Comparison of ENCODE assay signal across 13 cellular contexts in genomic region chr2:109285244-109285651, GRCh38.
A peak's percentile ranks its signal among the peaks of the same experiment; 100 is the strongest.
DNase-seq lines count a peak whose midpoint lies in the region; ATAC-seq and TF ChIP-seq lines count a peak whose summit lies in the region.
"Had no signal": no experiment of that assay in that cellular context is flagged by ENCODE, and none has a peak within 500 bp of the region (broad histone marks: within the 10 kb centered on the region; RNA-seq: fewer than 3 reads in every experiment).

No MANE protein-coding gene starts in this region.

- TF ChIP-seq CTCF in astrocyte of the spinal cord (IDR thresholded peaks at IDR 0.05; ENCODE audit: low read depth, low read length): no peak

- H3K27me3 ChIP-seq in Karpas-422 (ENCODE audit: low read length) (no peaks in the 10 kb centered on the region), skeletal muscle tissue (ENCODE audit: control insufficient read depth in 3 of 3, insufficient read depth in 3 of 3, low read length in 3 of 3) (no peaks in the 10 kb centered on the region)

- H2AFZ ChIP-seq in Karpas-422 (ENCODE audit: low read length): no peak overlapping the region

- no peaks in the 10 kb centered on the region for H4K20me1 ChIP-seq in Karpas-422 (ENCODE audit: insufficient read depth, low read depth, low read length)

- intact Hi-C loops in left cardiac atrium (cut with DNase I): loop anchor here in 1 of 2 donors (5.0 kb wide), 1 partner anchor 227 kb away; no protein-coding TSS in a partner anchor

- H3K9me3 Mint-ChIP-seq in activated T-cell treated with anti-CD3 and anti-CD28 coated beads, Interleukin-2, amount 50 U/mL, for 4 hours: no peaks in the 10 kb centered on the region
- H3K9me3 Mint-ChIP-seq: activated CD8-positive, alpha-beta T cell treated with anti-CD3 and anti-CD28 coated beads for 36 hours had no signal

- H3K9me2 ChIP-seq in Karpas-422 (replicated peaks; ENCODE audit: insufficient read depth, low read length): no peaks in the 10 kb centered on the region

- peak overlapping the region; percentile 4 for H3K4me2 ChIP-seq in Karpas-422 (ENCODE audit: low read depth, low read length, poor library complexity, severe bottlenecking)

- H3K36me3 Mint-ChIP-seq in activated T-cell treated with anti-CD3 and anti-CD28 coated beads, Interleukin-2, amount 50 U/mL, for 4 hours (ENCODE audit: insufficient read depth): no peaks in the 10 kb centered on the region

- ATAC-seq in left cardiac atrium: peak; percentile 6 to 26
- no peak for ATAC-seq in activated T-cell treated with anti-CD3 and anti-CD28 coated beads, Interleukin-2, amount 50 U/mL, for 4 hours
- ATAC-seq: activated CD8-positive, alpha-beta T cell treated with anti-CD3 and anti-CD28 coated beads for 36 hours had no signal

- no peaks in the 10 kb centered on the region for H3K27me3 Mint-ChIP-seq in activated T-cell treated with anti-CD3 and anti-CD28 coated beads, Interleukin-2, amount 50 U/mL, for 4 hours (ENCODE audit: low read depth)
- H3K27me3 Mint-ChIP-seq: activated CD8-positive, alpha-beta T cell treated with anti-CD3 and anti-CD28 coated beads for 36 hours had no signal

- no peaks in the 10 kb centered on the region for H3K4me1 Mint-ChIP-seq in activated T-cell treated with anti-CD3 and anti-CD28 coated beads, Interleukin-2, amount 50 U/mL, for 4 hours (ENCODE audit: low read depth)

- no peak overlapping the region for H3K4me3 Mint-ChIP-seq in activated T-cell treated with anti-CD3 and anti-CD28 coated beads, Interleukin-2, amount 50 U/mL, for 4 hours
- H3K4me3 Mint-ChIP-seq: activated CD8-positive, alpha-beta T cell treated with anti-CD3 and anti-CD28 coated beads for 36 hours; H9 had no signal

- H3K4me3 ChIP-seq in Karpas-422 (ENCODE audit: low read length) (no peak overlapping the region), astrocyte of the spinal cord (ENCODE audit: low read depth, low read length) (no peak overlapping the region), skeletal muscle tissue (ENCODE audit: low read length in 3 of 3) (peak overlapping the region in 2 of 3 donors; percentile 2 to 6)

- H3K9ac ChIP-seq in Karpas-422 (ENCODE audit: low read length) (no peak overlapping the region), skeletal muscle tissue (ENCODE audit: low read depth in 1 of 3, low read length in 3 of 3) (peak overlapping the region in 2 of 3 donors; percentile 60)

- DNase-seq in Karpas-422: peak; percentile 48
- peak; percentile 90 for DNase-seq in astrocyte of the spinal cord (ENCODE audit: low read depth, low spot score)
- DNase-seq in left cardiac atrium: no peak
- DNase-seq in NCI-H526 (lab: John Stamatoyannopoulos, UW): no peak
- no peak for DNase-seq in SHP77 treated with DMSO at 0.1 percent for 48 hours (lab: John Stamatoyannopoulos, UW)
- no peak for DNase-seq in activated T-cell treated with anti-CD3 and anti-CD28 coated beads, Interleukin-2, amount 50 U/mL, for 4 hours
- DNase-seq: activated CD8-positive, alpha-beta T cell treated with anti-CD3 and anti-CD28 coated beads for 36 hours; activated effector memory CD4-positive, alpha-beta T cell treated with anti-CD3 and anti-CD28 coated beads, Interleukin-2, amount 50 U/mL, for 16 hours; erythroblast; H9; NCI-H1092; T1000 had no signal

- H3K79me2 ChIP-seq in Karpas-422 (ENCODE audit: low read length): no peaks in the 10 kb centered on the region

- H3K9me3 ChIP-seq in Karpas-422 (ENCODE audit: low read length): no peaks in the 10 kb centered on the region
- H3K9me3 ChIP-seq in skeletal muscle tissue (ENCODE audit: control insufficient read depth in 3 of 3, low read length in 3 of 3): no peaks in the 10 kb centered on the region

- H3K4me1 ChIP-seq in Karpas-422 (ENCODE audit: low read length): peaks cover 63% of the 10 kb centered on the region
- H3K4me1 ChIP-seq in skeletal muscle tissue (ENCODE audit: control insufficient read depth in 3 of 3, insufficient read depth in 3 of 3, low read length in 3 of 3): peaks cover 29 to 63% (median 60%) of the 10 kb centered on the region in 3 donors

- no peaks in the 10 kb centered on the region for H3K36me3 ChIP-seq in Karpas-422 (ENCODE audit: insufficient read depth, low read length)
- H3K36me3 ChIP-seq in skeletal muscle tissue (ENCODE audit: control insufficient read depth in 3 of 3, insufficient read depth in 3 of 3, low read length in 3 of 3): no peaks in the 10 kb centered on the region

- no peak overlapping the region for H3K27ac ChIP-seq in Karpas-422 (ENCODE audit: low read length)
- no peak overlapping the region for H3K27ac ChIP-seq in skeletal muscle tissue (ENCODE audit: low read depth, low read length)

- in situ Hi-C loops in astrocyte of the spinal cord (cut with HindIII; ENCODE audit: low sequenced_read_pairs): no loop called here

Comparison
In these comparisons a context has a peak if more than half of its experiments do, and no peak if none do; other contexts are left out.
1. DNase-seq: peak in Karpas-422 (single experiment) and astrocyte of the spinal cord (single experiment); none in left cardiac atrium (single experiment), NCI-H526 (0 of 2), SHP77 treated with DMSO at 0.1 percent for 48 hours (single experiment) and activated T-cell treated with anti-CD3 and anti-CD28 coated beads, Interleukin-2, amount 50 U/mL, for 4 hours (single experiment).
2. H3K4me3 ChIP-seq: peak in skeletal muscle tissue (2 of 3); none in Karpas-422 (single experiment) and astrocyte of the spinal cord (single experiment).
3. ATAC-seq: peak in left cardiac atrium (2 of 2); none in activated T-cell treated with anti-CD3 and anti-CD28 coated beads, Interleukin-2, amount 50 U/mL, for 4 hours (0 of 2).